13 cellular contexts compared by ENCODE assay signal in genomic region chr4:99383833-99384392, GRCh38. TPM values are rescaled to one million over a fixed set of nuclear protein-coding genes. Genes with fewer than 3 reads are reported as not detected.
DNase-seq lines count a peak whose midpoint lies in the region; ATAC-seq and TF ChIP-seq lines count a peak whose summit lies in the region.
"Had no signal": no experiment of that assay in that cellular context is flagged by ENCODE, and none has a peak within 500 bp of the region (broad histone marks: within the 10 kb centered on the region; RNA-seq: fewer than 3 reads in every experiment).

No MANE protein-coding gene starts in this region.

- no peak for ATAC-seq in HG03442 (IDR thresholded peaks at IDR 0.05; ENCODE audit: unreplicated experiment)
- ATAC-seq: effector memory CD8-positive, alpha-beta T cell had no signal

- intact Hi-C loops in adrenal gland (cut with DNase I) = no loop called here

- no peak for TF ChIP-seq POLR2A in adrenal gland (IDR thresholded peaks at IDR 0.05)

- peak overlapping the region; percentile 30 for H2AFZ ChIP-seq in osteoblast (ENCODE audit: low read length)

- H3K4me3 ChIP-seq in adrenal gland = no peak overlapping the region
- H3K4me3 ChIP-seq in osteoblast (ENCODE audit: insufficient read depth, low read length) = no peak overlapping the region
- H3K4me3 ChIP-seq: SJSA1 had no signal

- H3K9me3 ChIP-seq in adrenal gland (replicated peaks in 1 of 3) (no peaks in the 10 kb centered on the region), osteoblast (ENCODE audit: low read depth, low read length) (no peaks in the 10 kb centered on the region)
- H3K9me3 ChIP-seq: SJSA1 had no signal

- DNase-seq in adrenal gland = peak in 6 of 7 donors; percentile 17 to 65 (median 27)
- DNase-seq in fibroblast of the conjunctiva (ENCODE audit: low read depth) = peak; percentile 97
- DNase-seq in osteoblast (ENCODE audit: insufficient read length, low spot score, missing footprints) = peak; percentile 34
- no peak for DNase-seq in stimulated activated CD8-positive, alpha-beta memory T cell treated with anti-CD3 and anti-CD28 coated beads, Interleukin-4, amount 100 ng/mL, for 48 hours
- DNase-seq in activated CD4-positive, alpha-beta T cell treated with anti-CD3 and anti-CD28 coated beads for 1 hour = no peak
- DNase-seq in NK-92 treated with Interleukin-12 subunit alpha and Interleukin-12 subunit beta, amount 100 ng/mL, for 24 hours (lab: John Stamatoyannopoulos, UW) = no peak
- DNase-seq: activated CD4-positive, CD25-positive, alpha-beta regulatory T cell treated with anti-CD3 and anti-CD28 coated beads, Interleukin-2, amount 50 U/mL, for 72 hours; activated gamma-delta T cell; effector memory CD8-positive, alpha-beta T cell; KBM-7; small intestine had no signal

- no peaks in the 10 kb centered on the region for H3K36me3 ChIP-seq in adrenal gland (replicated peaks in 1 of 2)
- H3K36me3 ChIP-seq in osteoblast (ENCODE audit: insufficient read depth, low read length) = no peaks in the 10 kb centered on the region
- H3K36me3 ChIP-seq: SJSA1 had no signal

- H4K20me1 ChIP-seq in osteoblast (ENCODE audit: insufficient read depth, low read length) = no peaks in the 10 kb centered on the region

- H3K79me2 ChIP-seq in osteoblast (ENCODE audit: insufficient read depth, low read length) = no peaks in the 10 kb centered on the region

- TF ChIP-seq CTCF in adrenal gland (IDR thresholded peaks at IDR 0.05) (no peak), osteoblast (IDR thresholded peaks at IDR 0.05; ENCODE audit: extremely low read depth, low read depth, low read length) (no peak)

- H3K27me3 ChIP-seq in adrenal gland (no peaks in the 10 kb centered on the region), osteoblast (ENCODE audit: insufficient read depth, low read length) (no peaks in the 10 kb centered on the region)
- H3K27me3 ChIP-seq: SJSA1 had no signal

- no peak overlapping the region for H3K4me2 ChIP-seq in osteoblast (ENCODE audit: insufficient read depth, low read length)

- H3K27ac ChIP-seq in adrenal gland (peak overlapping the region in 3 of 5 donors; percentile 33 to 72 (median 36)), osteoblast (ENCODE audit: low read depth, low read length) (peak overlapping the region; percentile 73)
- H3K27ac ChIP-seq: SJSA1 had no signal

- WGBS in adrenal gland, 4 donors = 36 to 47% (median 42%) methylated on average over 5 of the region's 5 CpGs

- peaks cover 0 to 7% of the 10 kb centered on the region in 2 donors for H3K4me1 ChIP-seq in adrenal gland (replicated peaks in 1 of 2)
- peaks cover 10% of the 10 kb centered on the region for H3K4me1 ChIP-seq in osteoblast (ENCODE audit: insufficient read depth, low read length)
- H3K4me1 ChIP-seq: SJSA1 had no signal

RNA-seq across cellular contexts. Expression of gene ADH1C, which starts 31.4 kb away (rescaled TPM):
- total RNA-seq in adrenal gland (1 to 10 TPM in 5 of 8 donors, under 1 TPM in 3; 0.32 to 3.6 (median 1.3) TPM), osteoblast (0.59 and 0.72 TPM in 2 replicates)
- 1 to 10 TPM in 2 of 3 donors, under 1 TPM in 1; 0.51 to 3.4 (median 1.5) TPM for polyA plus RNA-seq in adrenal gland
- total RNA-seq: SJSA1 had no signal

RNA-seq across cellular contexts. Expression of gene ADH7, which starts 51.2 kb away (rescaled TPM):
- total RNA-seq in adrenal gland = not detected
- polyA plus RNA-seq in adrenal gland = under 1 TPM in 1 of 3 donors, not detected in 2; 0.13 TPM
- total RNA-seq in osteoblast = not detected in 2 replicates
- total RNA-seq: SJSA1 had no signal

Comparison
In these comparisons a context has a peak if more than half of its experiments do, and no peak if none do; other contexts are left out.
1. DNase-seq: peak in adrenal gland (6 of 7), fibroblast of the conjunctiva (single experiment) and osteoblast (single experiment); none in stimulated activated CD8-positive, alpha-beta memory T cell treated with anti-CD3 and anti-CD28 coated beads, Interleukin-4, amount 100 ng/mL, for 48 hours (single experiment), activated CD4-positive, alpha-beta T cell treated with anti-CD3 and anti-CD28 coated beads for 1 hour (single experiment) and NK-92 treated with Interleukin-12 subunit alpha and Interleukin-12 subunit beta, amount 100 ng/mL, for 24 hours (single experiment).